ENCODE assay signal across 9 cellular contexts in genomic region chr9:111965566-111966019, GRCh38.
A peak's percentile ranks its signal among the peaks of the same experiment; 100 is the strongest.
DNase-seq lines count a peak whose midpoint lies in the region; ATAC-seq and TF ChIP-seq lines count a peak whose summit lies in the region.
"Had no signal": no experiment of that assay in that cellular context is flagged by ENCODE, and none has a peak within 500 bp of the region (broad histone marks: within the 10 kb centered on the region; RNA-seq: fewer than 3 reads in every experiment).

No MANE protein-coding gene starts in this region.

- ATAC-seq in HG03159 (IDR thresholded peaks at IDR 0.05; ENCODE audit: unreplicated experiment) = peak; percentile 81

- H3K4me1 Mint-ChIP-seq in MCF 10A (ENCODE audit: insufficient read depth, unreplicated experiment) = peaks cover 27% of the 10 kb centered on the region

- no peaks in the 10 kb centered on the region for H3K27me3 Mint-ChIP-seq in MCF 10A (ENCODE audit: insufficient read depth, unreplicated experiment)

- H3K27me3 ChIP-seq in breast epithelium (no peaks in the 10 kb centered on the region), stomach (no peaks in the 10 kb centered on the region)
- H3K27me3 ChIP-seq: cardiac muscle cell had no signal

- H3K27ac ChIP-seq in breast epithelium (no peak overlapping the region), stomach (peak overlapping the region; percentile 32 to 75 (median 58))
- H3K27ac ChIP-seq: cardiac muscle cell had no signal

- CTCF ChIA-PET in MCF 10A (lab: Yijun Ruan, JAX) = interaction anchor here (0.5 kb wide), 1 partner anchor 227 kb away, joined by 3 read pairs; no protein-coding TSS in a partner anchor

- peak overlapping the region; percentile 28 for H3K4me3 Mint-ChIP-seq in MCF 10A (ENCODE audit: unreplicated experiment)

- no peaks in the 10 kb centered on the region for H3K36me3 ChIP-seq in breast epithelium
- no peaks in the 10 kb centered on the region for H3K36me3 ChIP-seq in stomach
- H3K36me3 ChIP-seq: cardiac muscle cell had no signal

- H3K9me3 ChIP-seq in breast epithelium (no peaks in the 10 kb centered on the region), stomach (no peaks in the 10 kb centered on the region)

- intact Hi-C loops in MCF 10A (cut with micrococcal nuclease) (loop anchor here (5.0 kb wide), 1 partner anchor 47 kb away; no protein-coding TSS in a partner anchor), breast epithelium (cut with DNase I; ENCODE audit: low total_unique reads) (no loop called here), stomach (cut with DNase I; ENCODE audit: low total_unique reads) (no loop called here), cardiac septum (cut with DNase I) (no loop called here)

- no peak for TF ChIP-seq EP300 in stomach (IDR thresholded peaks at IDR 0.05)

- TF ChIP-seq POLR2A in breast epithelium (IDR thresholded peaks at IDR 0.05) (no peak), stomach (IDR thresholded peaks at IDR 0.05) (no peak)

- TF ChIP-seq CTCF in MCF 10A (IDR thresholded peaks at IDR 0.05; ENCODE audit: unreplicated experiment) = no peak
- no peak for TF ChIP-seq CTCF in breast epithelium (IDR thresholded peaks at IDR 0.05)
- peak; percentile 14 for TF ChIP-seq CTCF in choroid plexus epithelial cell (conservative IDR thresholded peaks at IDR 0.05; ENCODE audit: low read depth, low read length)
- no peak for TF ChIP-seq CTCF in stomach (IDR thresholded peaks at IDR 0.05)

- H3K4me1 ChIP-seq in breast epithelium = no peaks in the 10 kb centered on the region
- peaks cover 5 to 27% (median 16%) of the 10 kb centered on the region in 4 donors for H3K4me1 ChIP-seq in stomach

- WGBS in stomach, 5 donors = 46 to 69% (median 53%) methylated on average over 5 of the region's 5 CpGs

- H3K4me3 ChIP-seq in breast epithelium (no peak overlapping the region), choroid plexus epithelial cell (ENCODE audit: low read depth, low read length) (no peak overlapping the region), stomach (no peak overlapping the region)
- H3K4me3 ChIP-seq: cardiac muscle cell had no signal

- POLR2A ChIA-PET in MCF 10A (lab: Yijun Ruan, JAX) = interaction anchor here (0.7 to 2.1 kb wide), 4 partner anchors 47 to 81 kb away, joined by 3 to 7 read pairs (median 4); no protein-coding TSS in a partner anchor

- peak overlapping the region; percentile 91 for H3K27ac Mint-ChIP-seq in MCF 10A (ENCODE audit: low read depth, unreplicated experiment)

- BruUV-seq in MCF 10A (replicated peaks; lab: Mats Ljungman, UMichigan) = no TSS peak

- DNase-seq in MCF 10A (ENCODE audit: unreplicated experiment) (peak; percentile 87), breast epithelium (ENCODE audit: low spot score in 2 of 2) (no peak), choroid plexus epithelial cell (ENCODE audit: low read depth) (peak; percentile 97), stomach (no peak), GM19238 (ENCODE audit: insufficient read length, low spot score) (no peak), cardiac septum (ENCODE audit: low spot score) (no peak)
- no peak for DNase-seq in activated CD8-positive, alpha-beta memory T cell treated with anti-CD3 and anti-CD28 coated beads for 24 hours

- H3K9me3 Mint-ChIP-seq in MCF 10A (ENCODE audit: unreplicated experiment) = no peaks in the 10 kb centered on the region

- peaks cover 13% of the 10 kb centered on the region for H3K36me3 Mint-ChIP-seq in MCF 10A (ENCODE audit: insufficient read depth, unreplicated experiment)

Comparison
In these comparisons a context has a peak if more than half of its experiments do, and no peak if none do; other contexts are left out.
1. DNase-seq: peak in MCF 10A (single experiment) and choroid plexus epithelial cell (single experiment); none in breast epithelium (0 of 2), stomach (single experiment), activated CD8-positive, alpha-beta memory T cell treated with anti-CD3 and anti-CD28 coated beads for 24 hours (single experiment), GM19238 (single experiment) and cardiac septum (single experiment).
2. H3K27ac ChIP-seq: peak in stomach (5 of 5); none in breast epithelium (0 of 2).